ENCODE assay signal across 2 cellular contexts in the genomic region with DNA sequence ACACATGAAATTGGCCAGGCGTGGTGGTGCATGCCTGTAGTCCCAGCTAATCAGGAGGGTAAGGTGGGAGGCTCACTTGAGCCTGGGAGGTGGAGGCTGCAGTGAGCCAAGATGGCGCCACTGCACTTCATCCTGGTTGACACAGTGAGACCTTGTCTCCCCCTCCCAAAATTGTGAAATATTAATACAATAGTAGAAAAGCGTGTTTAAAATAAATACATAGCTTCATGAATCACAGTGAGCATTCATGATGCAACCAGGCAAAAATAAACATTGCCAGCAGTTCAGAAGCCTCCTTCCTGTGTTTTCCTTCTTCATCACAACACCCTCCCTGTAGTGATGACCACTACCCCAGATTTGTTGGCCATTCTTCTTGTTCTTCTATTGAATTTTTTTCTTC.
TF ChIP-seq lines count a peak whose summit lies in the region.

No MANE protein-coding gene starts in this region.

TF ChIP-seq in A549, 52 proteins besides CTCF, POLR2A, EP300 and RAD21 (continued from another document):
- no peak for TF ChIP-seq CBX8 (IDR thresholded peaks at IDR 0.05)
- no peak for TF ChIP-seq USF2 (IDR thresholded peaks at IDR 0.05)
- no peak for TF ChIP-seq BCL3 (IDR thresholded peaks at IDR 0.05)
- no peak for TF ChIP-seq NPAS2 (CRISPR knock-in tag; IDR thresholded peaks at IDR 0.05; ENCODE audit: borderline replicate concordance)
- no peak for TF ChIP-seq PBX3 (IDR thresholded peaks at IDR 0.05)
- TF ChIP-seq CHD4 (IDR thresholded peaks at IDR 0.05; ENCODE audit: borderline replicate concordance), result no peak
- no peak for TF ChIP-seq GATA3 (IDR thresholded peaks at IDR 0.05; ENCODE audit: borderline replicate concordance)
- TF ChIP-seq JUN (IDR thresholded peaks at IDR 0.05), result peak in 1 of 2 experiments; percentile 48; a peak in 1 of 5 replicates
- TF ChIP-seq HOXB5 (CRISPR knock-in tag; IDR thresholded peaks at IDR 0.05), result no peak
- no peak for TF ChIP-seq FOSL2 (IDR thresholded peaks at IDR 0.05)
- peak; percentile 30; the same call in 1 of the 2 replicates for TF ChIP-seq FOSL2 (CRISPR knock-in tag; IDR thresholded peaks at IDR 0.05)
- TF ChIP-seq FOSB (CRISPR knock-in tag; IDR thresholded peaks at IDR 0.05), result no peak
- TF ChIP-seq, protein P1, sequence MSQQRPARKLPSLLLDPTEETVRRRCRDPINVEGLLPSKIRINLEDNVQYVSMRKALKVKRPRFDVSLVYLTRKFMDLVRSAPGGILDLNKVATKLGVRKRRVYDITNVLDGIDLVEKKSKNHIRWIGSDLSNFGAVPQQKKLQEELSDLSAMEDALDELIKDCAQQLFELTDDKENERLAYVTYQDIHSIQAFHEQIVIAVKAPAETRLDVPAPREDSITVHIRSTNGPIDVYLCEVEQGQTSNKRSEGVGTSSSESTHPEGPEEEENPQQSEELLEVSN (IDR thresholded peaks at IDR 0.05; ENCODE audit: borderline replicate concordance, low read depth), result no peak
- no peak for TF ChIP-seq ESRRA (IDR thresholded peaks at IDR 0.05; ENCODE audit: borderline replicate concordance, low read length)
- no peak for TF ChIP-seq MYC (IDR thresholded peaks at IDR 0.05; ENCODE audit: borderline replicate concordance, low read length)
- 0 out of 2 replicates have a peak, but pooled peaks have one; percentile 43 for TF ChIP-seq HES2 (IDR thresholded peaks at IDR 0.05)
- peak; percentile 45; the same call in 1 of the 2 replicates for TF ChIP-seq JUNB (IDR thresholded peaks at IDR 0.05)
- TF ChIP-seq RCOR1 (IDR thresholded peaks at IDR 0.05; ENCODE audit: low read depth, low read length), result no peak
- TF ChIP-seq RFX5 (IDR thresholded peaks at IDR 0.05), result no peak
- no peak for TF ChIP-seq RNF2 (IDR thresholded peaks at IDR 0.05; ENCODE audit: borderline replicate concordance, low read depth)
- no peak for TF ChIP-seq RARB (CRISPR knock-in tag; IDR thresholded peaks at IDR 0.05)
- TF ChIP-seq ZFP36 (IDR thresholded peaks at IDR 0.05; ENCODE audit: borderline replicate concordance, partially characterized antibody), result no peak
- no peak for TF ChIP-seq TFCP2L1 (CRISPR knock-in tag; IDR thresholded peaks at IDR 0.05)
- TF ChIP-seq, protein P2, sequence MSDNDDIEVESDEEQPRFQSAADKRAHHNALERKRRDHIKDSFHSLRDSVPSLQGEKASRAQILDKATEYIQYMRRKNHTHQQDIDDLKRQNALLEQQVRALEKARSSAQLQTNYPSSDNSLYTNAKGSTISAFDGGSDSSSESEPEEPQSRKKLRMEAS (IDR thresholded peaks at IDR 0.05), result no peak
- no peak for TF ChIP-seq HOXB13 (CRISPR knock-in tag; IDR thresholded peaks at IDR 0.05; ENCODE audit: low read depth)
- TF ChIP-seq, protein P3, sequence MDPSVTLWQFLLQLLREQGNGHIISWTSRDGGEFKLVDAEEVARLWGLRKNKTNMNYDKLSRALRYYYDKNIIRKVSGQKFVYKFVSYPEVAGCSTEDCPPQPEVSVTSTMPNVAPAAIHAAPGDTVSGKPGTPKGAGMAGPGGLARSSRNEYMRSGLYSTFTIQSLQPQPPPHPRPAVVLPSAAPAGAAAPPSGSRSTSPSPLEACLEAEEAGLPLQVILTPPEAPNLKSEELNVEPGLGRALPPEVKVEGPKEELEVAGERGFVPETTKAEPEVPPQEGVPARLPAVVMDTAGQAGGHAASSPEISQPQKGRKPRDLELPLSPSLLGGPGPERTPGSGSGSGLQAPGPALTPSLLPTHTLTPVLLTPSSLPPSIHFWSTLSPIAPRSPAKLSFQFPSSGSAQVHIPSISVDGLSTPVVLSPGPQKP (IDR thresholded peaks at IDR 0.05; ENCODE audit: low read depth, low read length), result no peak
- TF ChIP-seq KDM5A (IDR thresholded peaks at IDR 0.05), result no peak
- TF ChIP-seq CEBPB (IDR thresholded peaks at IDR 0.05), result peak; percentile 79 to 80

TF ChIP-seq in IMR-90, 13 proteins besides CTCF, POLR2A, EP300 and RAD21:
- TF ChIP-seq NFE2L2 (IDR thresholded peaks at IDR 0.05; ENCODE audit: low read depth, low read length) (no peak), SMC3 (IDR thresholded peaks at IDR 0.05; ENCODE audit: low read depth, low read length) (no peak), CEBPB (IDR thresholded peaks at IDR 0.05; ENCODE audit: low read depth, low read length) (peak; percentile 93), MAZ (IDR thresholded peaks at IDR 0.05; ENCODE audit: borderline replicate concordance, low read depth, low read length) (no peak), FOS (IDR thresholded peaks at IDR 0.05; ENCODE audit: low read depth, low read length) (peak; percentile 56; the same call in 1 of the 2 replicates), RFX5 (IDR thresholded peaks at IDR 0.05; ENCODE audit: low read depth, low read length) (no peak), RCOR1 (IDR thresholded peaks at IDR 0.05; ENCODE audit: insufficient replicate concordance, low read length) (no peak), CHD1 (IDR thresholded peaks at IDR 0.05; ENCODE audit: low read depth, low read length) (no peak), BHLHE40 (IDR thresholded peaks at IDR 0.05; ENCODE audit: low read depth, low read length) (no peak; the same call in 1 of the 2 replicates), MAFK (IDR thresholded peaks at IDR 0.05; ENCODE audit: low read depth, low read length) (no peak), MXI1 (IDR thresholded peaks at IDR 0.05; ENCODE audit: borderline replicate concordance, low read depth, low read length) (no peak), USF2 (IDR thresholded peaks at IDR 0.05; ENCODE audit: low read depth, low read length) (no peak)
- TF ChIP-seq, protein P3 (IDR thresholded peaks at IDR 0.05; ENCODE audit: borderline replicate concordance, low read depth, low read length), result no peak
